ENCODE assay signal across 8 cellular contexts in genomic region chr17:29709861-29710849, GRCh38.
DNase-seq lines count a peak whose midpoint lies in the region; ATAC-seq and TF ChIP-seq lines count a peak whose summit lies in the region.

No MANE protein-coding gene starts in this region.

- peaks cover 36% of the 10 kb centered on the region for H3K4me1 ChIP-seq in ACC112 (ENCODE audit: control insufficient read depth, insufficient read depth, low read length, unreplicated experiment)
- peaks cover 0 to 16% of the 10 kb centered on the region in 2 donors for H3K4me1 ChIP-seq in duodenal mucosa (ENCODE audit: control insufficient read depth in 1 of 2, insufficient read depth in 2 of 2, low read length in 2 of 2)

- DNase-seq in HK-2 (ENCODE audit: unreplicated experiment) (peak; percentile 33), mesothelial cell of epicardium (ENCODE audit: low spot score in 2 of 2, unreplicated experiment in 2 of 2) (no peak), NCI-H526 (lab: John Stamatoyannopoulos, UW) (no peak), NCI-H1694 (lab: John Stamatoyannopoulos, UW) (no peak)

- no peaks in the 10 kb centered on the region for H3K27me3 ChIP-seq in ACC112 (ENCODE audit: insufficient read depth, low read length)
- no peaks in the 10 kb centered on the region for H3K27me3 ChIP-seq in duodenal mucosa (ENCODE audit: control insufficient read depth in 1 of 2, insufficient read depth in 2 of 2, low read length in 2 of 2)

- TF ChIP-seq CTCF in mesothelial cell of epicardium (IDR thresholded peaks at IDR 0.05; ENCODE audit: unreplicated experiment) = no peak

- H3K27ac ChIP-seq in ACC112 (ENCODE audit: low read depth, low read length) (peak overlapping the region; percentile 51), duodenal mucosa (ENCODE audit: low read depth, low read length) (peak overlapping the region; percentile 20)

- peaks cover 22% of the 10 kb centered on the region for H3K4me1 Mint-ChIP-seq in mesothelial cell of epicardium

- H3K9me3 Mint-ChIP-seq in mesothelial cell of epicardium = no peaks in the 10 kb centered on the region

- H2AFZ ChIP-seq in ACC112 (ENCODE audit: low read length, unreplicated experiment) = no peak overlapping the region

- H3K9me3 ChIP-seq in duodenal mucosa (ENCODE audit: control insufficient read depth in 1 of 2, low read length in 2 of 2) = no peaks in the 10 kb centered on the region

- H3K79me2 ChIP-seq in ACC112 (ENCODE audit: control insufficient read depth, insufficient read depth, low read length, unreplicated experiment) = no peaks in the 10 kb centered on the region

- H3K27me3 Mint-ChIP-seq in mesothelial cell of epicardium (ENCODE audit: low read depth) = no peaks in the 10 kb centered on the region

- H3K27ac Mint-ChIP-seq in mesothelial cell of epicardium = peak overlapping the region; percentile 86

- no peaks in the 10 kb centered on the region for H3K36me3 Mint-ChIP-seq in mesothelial cell of epicardium

- H3K4me3 ChIP-seq in ACC112 (ENCODE audit: low read depth, low read length) = peak overlapping the region; percentile 14; the same call in 1 of the 2 replicates
- H3K4me3 ChIP-seq in duodenal mucosa (ENCODE audit: low read depth in 1 of 2, low read length in 2 of 2) = no peak overlapping the region

- no peak overlapping the region for H3K4me3 Mint-ChIP-seq in mesothelial cell of epicardium

- no peak for ATAC-seq in HG03565 (IDR thresholded peaks at IDR 0.05; ENCODE audit: unreplicated experiment)
- ATAC-seq in HG03571 (IDR thresholded peaks at IDR 0.05; ENCODE audit: unreplicated experiment) = no peak

- no peak overlapping the region for H3K9ac ChIP-seq in duodenal mucosa (ENCODE audit: low read depth in 1 of 2, low read length in 2 of 2)

- no peaks in the 10 kb centered on the region for H3K36me3 ChIP-seq in ACC112 (ENCODE audit: insufficient read depth, low read length)
- H3K36me3 ChIP-seq in duodenal mucosa (ENCODE audit: control insufficient read depth in 1 of 2, insufficient read depth in 2 of 2, low read length in 2 of 2) = no peaks in the 10 kb centered on the region
